In genomic region chr14:41605550-41606248, GRCh38 we compare ENCODE assay signal across 10 cellular contexts. TPM values are rescaled to one million over a fixed set of nuclear protein-coding genes. Genes with fewer than 3 reads are reported as not detected.
DNase-seq lines count a peak whose midpoint lies in the region; ATAC-seq and TF ChIP-seq lines count a peak whose summit lies in the region.
"Had no signal": no experiment of that assay in that cellular context is flagged by ENCODE, and none has a peak within 500 bp of the region (broad histone marks: within the 10 kb centered on the region; RNA-seq: fewer than 3 reads in every experiment).

No MANE protein-coding gene starts in this region.

- POLR2A ChIA-PET in activated CD8-positive, alpha-beta T cell treated with anti-CD3 and anti-CD28 coated beads for 36 hours (lab: Charles Lee) = no interaction called here

- H3K4me3 ChIP-seq in right atrium auricular region (peak overlapping the region; percentile 45 to 62), sigmoid colon (peak overlapping the region; percentile 41 to 59 (median 56))

- TF ChIP-seq CTCF in activated CD8-positive, alpha-beta T cell treated with anti-CD3 and anti-CD28 coated beads for 36 hours (IDR thresholded peaks at IDR 0.05) = no peak
- TF ChIP-seq CTCF in right atrium auricular region (IDR thresholded peaks at IDR 0.05) = no peak
- TF ChIP-seq CTCF in sigmoid colon (IDR thresholded peaks at IDR 0.05) = no peak

- H3K27me3 ChIP-seq in right atrium auricular region (peaks cover 3 to 5% of the 10 kb centered on the region in 2 donors), sigmoid colon (peaks cover 4 to 69% (median 44%) of the 10 kb centered on the region in 3 donors)

- ATAC-seq in activated CD8-positive, alpha-beta T cell treated with anti-CD3 and anti-CD28 coated beads for 36 hours = no peak
- ATAC-seq in GM18909 (IDR thresholded peaks at IDR 0.05; ENCODE audit: poor library complexity, unreplicated experiment) (no peak), HG03520 (IDR thresholded peaks at IDR 0.05; ENCODE audit: unreplicated experiment) (no peak), GM21381 (IDR thresholded peaks at IDR 0.05; ENCODE audit: unreplicated experiment) (no peak)

- peak; percentile 10 for DNase-seq in activated naive CD4-positive, alpha-beta T cell treated with anti-CD3 and anti-CD28 coated beads, Interleukin-2, amount 50 U/mL, for 16 hours
- no peak for DNase-seq in activated naive CD4-positive, alpha-beta T cell treated with Interleukin-2 at 50 U/mL for 16 hours
- DNase-seq in activated CD8-positive, alpha-beta T cell treated with anti-CD3 and anti-CD28 coated beads for 36 hours = no peak
- DNase-seq in right atrium auricular region (ENCODE audit: low spot score) = no peak
- DNase-seq in sigmoid colon = peak; percentile 62
- DNase-seq: DND-41 had no signal

- TF ChIP-seq POLR2A in sigmoid colon (IDR thresholded peaks at IDR 0.05) = no peak

- H3K4me1 ChIP-seq in right atrium auricular region = peaks cover 0 to 19% of the 10 kb centered on the region in 2 donors
- peaks cover 0 to 43% (median 37%) of the 10 kb centered on the region in 4 donors for H3K4me1 ChIP-seq in sigmoid colon

- CTCF ChIA-PET in activated CD8-positive, alpha-beta T cell treated with anti-CD3 and anti-CD28 coated beads for 36 hours (lab: Charles Lee) = interaction anchor here (0.7 kb wide), 1 partner anchor 50 kb away, joined by 3 read pairs; no protein-coding TSS in a partner anchor

- no peak for TF ChIP-seq EP300 in sigmoid colon (IDR thresholded peaks at IDR 0.05)

- peaks cover 63% of the 10 kb centered on the region for H3K27me3 Mint-ChIP-seq in activated CD8-positive, alpha-beta T cell treated with anti-CD3 and anti-CD28 coated beads for 36 hours

- peak overlapping the region; percentile 18 for H3K4me3 Mint-ChIP-seq in activated CD8-positive, alpha-beta T cell treated with anti-CD3 and anti-CD28 coated beads for 36 hours

- H3K36me3 Mint-ChIP-seq in activated CD8-positive, alpha-beta T cell treated with anti-CD3 and anti-CD28 coated beads for 36 hours (ENCODE audit: low read depth) = no peaks in the 10 kb centered on the region

- H3K9me3 Mint-ChIP-seq in activated CD8-positive, alpha-beta T cell treated with anti-CD3 and anti-CD28 coated beads for 36 hours = no peaks in the 10 kb centered on the region

- peak overlapping the region; percentile 59 to 71 for H3K27ac ChIP-seq in right atrium auricular region
- H3K27ac ChIP-seq in sigmoid colon = peak overlapping the region; percentile 72 to 83 (median 79)

- H3K4me1 Mint-ChIP-seq in activated CD8-positive, alpha-beta T cell treated with anti-CD3 and anti-CD28 coated beads for 36 hours (ENCODE audit: low read depth) = peaks cover 22% of the 10 kb centered on the region

- intact Hi-C loops in activated CD8-positive, alpha-beta T cell treated with anti-CD3 and anti-CD28 coated beads for 36 hours (cut with micrococcal nuclease) = no loop called here
- intact Hi-C loops in sigmoid colon (cut with DNase I) = loop anchor here (10.0 kb wide), 1 partner anchor 589 kb away; no protein-coding TSS in a partner anchor

- 6 to 19% methylated on average over 23 of the region's 23 CpGs for WGBS in sigmoid colon, 2 donors

- H3K36me3 ChIP-seq in right atrium auricular region (no peaks in the 10 kb centered on the region), sigmoid colon (no peaks in the 10 kb centered on the region)

- no peak overlapping the region for H3K27ac Mint-ChIP-seq in activated CD8-positive, alpha-beta T cell treated with anti-CD3 and anti-CD28 coated beads for 36 hours

- no peaks in the 10 kb centered on the region for H3K9me3 ChIP-seq in right atrium auricular region
- no peaks in the 10 kb centered on the region for H3K9me3 ChIP-seq in sigmoid colon

RNA-seq across cellular contexts. Expression of gene LRFN5, which starts 1.0 kb away (rescaled TPM):
- total RNA-seq in activated CD8-positive, alpha-beta T cell treated with anti-CD3 and anti-CD28 coated beads for 36 hours = not detected
- under 1 TPM; 0.26 to 0.39 TPM for total RNA-seq in right atrium auricular region
- 10 to 100 TPM in 2 of 4 donors, 1 to 10 TPM in 2; 4.8 to 13.7 (median 9.0) TPM for total RNA-seq in sigmoid colon
- polyA plus RNA-seq in sigmoid colon = under 1 TPM in 2 of 3 donors, not detected in 1; under 0.01 to 0.55 TPM
- total RNA-seq: T-helper 1 cell treated with Interleukin-12 subunit alpha and Interleukin-12 subunit beta and Interleukin-4 antibody, amounts not matched to agents 30 ng/mL and 1 ng/mL, for 36 hours had no signal

Comparison
In these comparisons a context has a peak if more than half of its experiments do, and no peak if none do; other contexts are left out.
1. DNase-seq: peak in activated naive CD4-positive, alpha-beta T cell treated with anti-CD3 and anti-CD28 coated beads, Interleukin-2, amount 50 U/mL, for 16 hours (single experiment) and sigmoid colon (single experiment); none in activated naive CD4-positive, alpha-beta T cell treated with Interleukin-2 at 50 U/mL for 16 hours (single experiment), activated CD8-positive, alpha-beta T cell treated with anti-CD3 and anti-CD28 coated beads for 36 hours (single experiment) and right atrium auricular region (single experiment).
2. RNA of gene LRFN5, which starts 1.0 kb away (total RNA-seq): 4.8 to 13.7 TPM in sigmoid colon; 0.26 to 0.39 TPM in right atrium auricular region and not detected in activated CD8-positive, alpha-beta T cell treated with anti-CD3 and anti-CD28 coated beads for 36 hours; every median in the first group is over 4 times any median in the second.